Comparison of ENCODE assay signal across 10 cellular contexts in the genomic region with DNA sequence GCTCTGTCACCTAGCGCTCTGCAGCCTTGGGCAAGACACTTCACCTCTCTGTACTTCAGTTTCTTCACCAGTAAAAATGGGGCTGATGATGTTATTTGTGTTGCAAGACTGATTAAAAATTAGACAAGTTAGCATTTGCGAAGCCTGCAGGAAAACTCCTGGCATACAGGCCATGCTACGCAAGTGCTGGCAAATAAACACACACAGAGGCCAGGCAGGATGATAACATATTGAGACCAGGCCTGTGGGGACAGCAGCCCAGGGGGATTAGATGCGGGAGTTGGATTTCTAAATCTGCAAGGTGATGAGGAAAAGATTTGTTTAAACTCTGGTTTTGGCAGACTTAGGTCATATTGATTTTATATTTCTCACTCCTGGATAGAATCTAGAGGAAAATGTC.
"Had no signal": no experiment of that assay in that cellular context is flagged by ENCODE, and none has a peak within 500 bp of the region (broad histone marks: within the 10 kb centered on the region; RNA-seq: fewer than 3 reads in every experiment).

No MANE protein-coding gene starts in this region.

- H3K27ac ChIP-seq: GM23248, HL-60 had no signal

- H3K4me3 Mint-ChIP-seq: HFFc6, IgD-negative memory B cell had no signal

- H3K27ac Mint-ChIP-seq: HFFc6 had no signal

- H3K9ac ChIP-seq: GM23248 had no signal

- DNase-seq: GM23248, GOT3, H7, HFFc6, KBM-7 had no signal

- H3K4me1 Mint-ChIP-seq: IgD-negative memory B cell had no signal

- ATAC-seq: HCT116, HepG2 had no signal

- H3K4me1 ChIP-seq: HAP-1 had no signal

- H2AFZ ChIP-seq: GM23248 had no signal

- H3K9me3 ChIP-seq: HAP-1 had no signal

- H3K4me3 ChIP-seq: GM23248, HAP-1 had no signal

- H3K36me3 ChIP-seq: HAP-1 had no signal
